Comparison of ENCODE assay signal across 8 cellular contexts in the genomic region with DNA sequence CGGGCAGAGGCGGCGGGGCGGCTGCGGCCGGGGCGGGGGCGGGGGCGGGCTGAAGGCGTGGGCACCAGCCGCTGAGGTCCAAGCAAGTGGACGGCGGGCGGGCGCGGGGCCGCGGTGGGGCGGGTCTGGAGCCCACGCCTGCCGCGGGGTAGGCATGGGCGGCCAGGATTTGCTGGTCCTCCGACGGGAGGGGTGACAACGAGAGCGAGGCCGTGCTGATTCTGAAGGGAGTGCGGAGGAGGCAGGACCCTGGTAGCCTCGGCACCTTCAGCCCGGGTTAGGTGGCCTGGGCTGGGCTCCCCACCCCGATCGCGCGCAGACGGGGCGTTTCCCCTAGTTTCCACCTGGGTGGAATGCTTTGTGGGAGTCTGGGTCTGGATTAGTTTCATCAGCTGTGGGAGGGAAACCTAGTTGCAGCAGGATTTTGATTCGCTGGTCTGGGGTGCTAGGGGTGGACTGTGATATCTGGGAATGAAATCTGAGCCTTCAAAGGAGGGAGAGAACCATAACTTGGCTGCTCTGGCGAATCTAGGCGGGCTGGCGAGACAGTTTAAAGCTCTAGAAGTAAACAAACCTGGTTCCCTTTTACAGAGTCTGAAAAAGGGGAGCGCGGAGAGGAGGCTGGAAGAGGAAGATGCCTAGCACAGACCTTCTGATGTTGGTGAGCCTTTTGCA. TPM values are rescaled to one million over a fixed set of nuclear protein-coding genes. Genes with fewer than 3 reads are reported as not detected.
DNase-seq lines count a peak whose midpoint lies in the region; ATAC-seq, FAIRE-seq and TF ChIP-seq lines count a peak whose summit lies in the region.

No MANE protein-coding gene starts in this region.

- DNase-seq in H54 (ENCODE audit: insufficient read length, low spot score): peak; percentile 95
- DNase-seq in MG63: peak; percentile 87
- peak; percentile 24 for DNase-seq in T-helper 22 cell (ENCODE audit: low read depth)
- peak in 2 of 4 experiments; percentile 71 to 81 for DNase-seq in K562 (ENCODE audit: extremely low read depth in 1 of 4, low spot score in 3 of 4)
- peak in 44 of 51 donors; percentile 13 to 79 (median 50) for DNase-seq in hypothalamus (lab: John Stamatoyannopoulos, UW)
- no peak for DNase-seq in mesenteric fat pad (ENCODE audit: low spot score)

- H3K4me2 ChIP-seq in K562 (ENCODE audit: insufficient read depth, low read length): peak overlapping the region; percentile 97

- peak; percentile 94 for FAIRE-seq in H54 (lab: Jason Lieb, UNC)
- FAIRE-seq in K562 (lab: Jason Lieb, UNC): peak; percentile 79

- in situ Hi-C loops in K562 (cut with MboI): loop anchor here (10.0 kb wide), 1 partner anchor 68 kb away; the partner anchor contains the start of gene PCBD1

- intact Hi-C loops in K562 (cut with micrococcal nuclease): loop anchor here (5.0 kb wide), 1 partner anchor 199 kb away; no protein-coding TSS in a partner anchor

- TF ChIP-seq POLR2A in H54 (IDR thresholded peaks at IDR 0.05; ENCODE audit: low read depth, low read length) (peak; percentile 58; the same call in 1 of the 2 replicates), K562 (conservative IDR thresholded peaks at IDR 0.05) (no peak)

- POLR2A ChIA-PET in K562 (lab: Yijun Ruan, JAX): interaction anchor here (0.6 to 1.5 kb wide), 7 partner anchors 9 to 68 kb away, joined by 3 to 5 read pairs (median 3); no protein-coding TSS in a partner anchor

- H3K9ac ChIP-seq in ES-I3 (ENCODE audit: low read depth, low read length): peak overlapping the region; percentile 71
- H3K9ac ChIP-seq in K562 (ENCODE audit: insufficient read depth in 1 of 2, low read depth in 2 of 2, low read length in 2 of 2): peak overlapping the region; percentile 58 to 93
- H3K9ac ChIP-seq in rectal smooth muscle tissue (ENCODE audit: low read length): peak overlapping the region; percentile 70

- H3K27ac ChIP-seq in K562 (ENCODE audit: extremely low read depth, low read depth, low read length): peak overlapping the region; percentile 43; the same call in 2 of the 3 replicates
- peak overlapping the region; percentile 88 for H3K27ac ChIP-seq in rectal smooth muscle tissue (ENCODE audit: low read depth, low read length)

- 3% methylated on average over 24 of the region's 43 CpGs for WGBS in K562 (ENCODE audit: insufficient coverage, low coverage, missing lambda C conversion rate)

- H3K4me1 ChIP-seq in ES-I3 (ENCODE audit: insufficient read depth, low read length) (no peaks in the 10 kb centered on the region), K562 (replicated peaks in 1 of 2; ENCODE audit: control insufficient read depth in 2 of 2, insufficient read depth in 2 of 2, low read length in 2 of 2) (peaks cover 22 to 25% of the 10 kb centered on the region in 2 experiments), rectal smooth muscle tissue (ENCODE audit: control insufficient read depth, insufficient read depth, low read length) (no peaks in the 10 kb centered on the region)

- TF ChIP-seq CTCF in K562 (IDR thresholded peaks at IDR 0.05 in 2 of 3, conservative IDR thresholded peaks at IDR 0.05 in 1 of 3; ENCODE audit: insufficient read depth in 2 of 3, low read depth in 1 of 3, low read length in 3 of 3): no peak

- no peaks in the 10 kb centered on the region for H3K9me1 ChIP-seq in K562 (ENCODE audit: control insufficient read depth, insufficient read depth, low read length)

- CTCF ChIA-PET in K562 (lab: Yijun Ruan, JAX; ENCODE audit: low intra/inter-chr PET ratio): interaction anchor here (4.2 kb wide), 1 partner anchor 64 kb away, joined by 27 read pairs; no protein-coding TSS in a partner anchor

- 0 out of 3 replicates have a peak, but pooled peaks cover 2% of the 10 kb centered on the region for H3K79me2 ChIP-seq in K562 (ENCODE audit: control insufficient read depth, insufficient read depth, low read length)

- H3K9me3 ChIP-seq in ES-I3 (ENCODE audit: control insufficient read depth, insufficient read depth, low read length) (no peaks in the 10 kb centered on the region), MG63 (no peaks in the 10 kb centered on the region), K562 (replicated peaks; ENCODE audit: control insufficient read depth, insufficient read depth, low read depth, low read length) (no peaks in the 10 kb centered on the region)

- ATAC-seq in K562: peak; percentile 74

- 0 out of 4 replicates have a peak, but pooled peaks have one; percentile 5 to 14 for TF ChIP-seq RAD21 in K562 (CRISPR knock-in tag; conservative IDR thresholded peaks at IDR 0.05 in 1 of 2, IDR thresholded peaks at IDR 0.05 in 1 of 2)

- 0 out of 2 replicates have a peak, but pooled peaks cover 3% of the 10 kb centered on the region for H4K20me1 ChIP-seq in K562 (replicated peaks; ENCODE audit: control insufficient read depth, insufficient read depth, low read length)

- no peak for TF ChIP-seq EP300 in K562 (IDR thresholded peaks at IDR 0.05; ENCODE audit: low read length)

- H3K27me3 ChIP-seq in MG63 (no peaks in the 10 kb centered on the region), K562 (ENCODE audit: control insufficient read depth in 2 of 2, insufficient read depth in 2 of 2, low read length in 2 of 2) (no peaks in the 10 kb centered on the region), rectal smooth muscle tissue (ENCODE audit: control insufficient read depth, insufficient read depth, low read length) (no peaks in the 10 kb centered on the region)

- no TSS peak for BruUV-seq in K562 (replicated peaks; lab: Mats Ljungman, UMichigan)

- H3K4me3 ChIP-seq in MG63: peak overlapping the region; percentile 90
- peak overlapping the region; percentile 80 for H3K4me3 ChIP-seq in K562
- H3K4me3 ChIP-seq in rectal smooth muscle tissue (ENCODE audit: low read length): peak overlapping the region; percentile 69

- H3K36me3 ChIP-seq in ES-I3 (ENCODE audit: insufficient read depth, low read length): peaks cover 4% of the 10 kb centered on the region
- H3K36me3 ChIP-seq in MG63: peaks cover 11% of the 10 kb centered on the region
- H3K36me3 ChIP-seq in K562 (ENCODE audit: control insufficient read depth, insufficient read depth, low read length): peaks cover 4% of the 10 kb centered on the region; the same call in 1 of the 3 replicates
- H3K36me3 ChIP-seq in rectal smooth muscle tissue (ENCODE audit: control insufficient read depth, insufficient read depth, low read length): peaks cover 3% of the 10 kb centered on the region

- H2AFZ ChIP-seq in K562 (ENCODE audit: low read depth, low read length): peak overlapping the region; percentile 87

RNA-seq across cellular contexts. Expression of gene SGPL1, which starts 0.6 kb away (rescaled TPM):
- 16.4 and 19.3 TPM in 2 replicates for total RNA-seq in MG63 (2014; rRNA removed; shearing (Covaris generic); ENCODE audit: low replicate concordance)
- total RNA-seq in K562 (2011; cell fraction: chromatin; rRNA removed; ENCODE audit: low replicate concordance): 37.0 and 55.4 TPM in 2 replicates
- 23.6 and 26.2 TPM in 2 replicates for total RNA-seq in K562 (2011; cell fraction: nucleolus; rRNA removed)
- total RNA-seq in K562 (2011; cell fraction: nucleoplasm; rRNA removed): 42.4 and 57.2 TPM in 2 replicates
- total RNA-seq in K562 (2014; rRNA removed) (7.2 and 7.8 TPM in 2 replicates), K562 (2014; rRNA removed; fragmentation: Illumina TruSeq; extraction: Trizol) (11.2 and 12.6 TPM in 2 replicates), K562 (2015; rRNA removed; fragmentation: Illumina TruSeq; extraction: Trizol) (8.7 and 9.2 TPM in 2 replicates), K562 (2021) (11.4 and 18.0 TPM in 2 replicates), mesenteric fat pad (40.0 TPM)
- polyA plus RNA-seq in K562 (2011; rRNA removed) (6.8 and 9.5 TPM in 2 replicates), K562 (2014; fragmentation: Illumina TruSeq; extraction: Trizol) (6.3 and 6.5 TPM in 2 replicates), K562 (2014; fragmentation: Nextera tagmentation; extraction: Ambion mirVana) (1 to 10 TPM; 8.5 to 9.1 TPM), K562 (2014; rRNA removed) (5.3 and 6.0 TPM in 2 replicates)
- polyA plus RNA-seq in K562 (2011; cell fraction: cytosol; rRNA removed): 4.0 and 6.0 TPM in 2 replicates
- polyA plus RNA-seq in K562 (2011; cell fraction: nucleus; rRNA removed): 10.9 and 11.4 TPM in 2 replicates
- polyA plus RNA-seq in K562 (2012): 6.8 and 10.3 TPM in 2 replicates
- 26.6 and 27.8 TPM in 2 replicates for polyA minus RNA-seq in K562 (2011; rRNA and poly(A)+ RNA removed)
- 5.7 and 6.1 TPM in 2 replicates for polyA minus RNA-seq in K562 (2011; cell fraction: cytosol; rRNA and poly(A)+ RNA removed)
- polyA minus RNA-seq in K562 (2011; cell fraction: nucleus; rRNA and poly(A)+ RNA removed): 7.0 and 12.2 TPM in 2 replicates

RNA-seq across cellular contexts. Expression of gene TBATA, which starts 31.2 kb away (rescaled TPM):
- total RNA-seq in MG63 (2014; rRNA removed; shearing (Covaris generic); ENCODE audit: low replicate concordance): not detected in 2 replicates
- total RNA-seq in K562 (2011; cell fraction: chromatin; rRNA removed; ENCODE audit: low replicate concordance): not detected in 2 replicates
- not detected in 2 replicates for total RNA-seq in K562 (2011; cell fraction: nucleolus; rRNA removed)
- not detected in 2 replicates for total RNA-seq in K562 (2011; cell fraction: nucleoplasm; rRNA removed)
- not detected in 2 replicates for total RNA-seq in K562 (2014; rRNA removed)
- not detected in 2 replicates for total RNA-seq in K562 (2014; rRNA removed; fragmentation: Illumina TruSeq; extraction: Trizol)
- not detected in 2 replicates for total RNA-seq in K562 (2015; rRNA removed; fragmentation: Illumina TruSeq; extraction: Trizol)
- total RNA-seq in K562 (2021): not detected in 2 replicates
- polyA plus RNA-seq in K562 (2011; rRNA removed): not detected in 2 replicates
- not detected in 2 replicates for polyA plus RNA-seq in K562 (2011; cell fraction: cytosol; rRNA removed)
- polyA plus RNA-seq in K562 (2011; cell fraction: nucleus; rRNA removed): not detected in 2 replicates
- polyA plus RNA-seq in K562 (2012): not detected in 2 replicates
- not detected in 2 replicates for polyA plus RNA-seq in K562 (2014; fragmentation: Illumina TruSeq; extraction: Trizol)
- not detected for polyA plus RNA-seq in K562 (2014; fragmentation: Nextera tagmentation; extraction: Ambion mirVana)
- not detected in 2 replicates for polyA plus RNA-seq in K562 (2014; rRNA removed)
- polyA minus RNA-seq in K562 (2011; rRNA and poly(A)+ RNA removed): not detected in 2 replicates
- not detected in 2 replicates for polyA minus RNA-seq in K562 (2011; cell fraction: cytosol; rRNA and poly(A)+ RNA removed)
- polyA minus RNA-seq in K562 (2011; cell fraction: nucleus; rRNA and poly(A)+ RNA removed): not detected in 2 replicates
- total RNA-seq in mesenteric fat pad: not detected
